ENCODE assay signal across 17 cellular contexts in the genomic region with DNA sequence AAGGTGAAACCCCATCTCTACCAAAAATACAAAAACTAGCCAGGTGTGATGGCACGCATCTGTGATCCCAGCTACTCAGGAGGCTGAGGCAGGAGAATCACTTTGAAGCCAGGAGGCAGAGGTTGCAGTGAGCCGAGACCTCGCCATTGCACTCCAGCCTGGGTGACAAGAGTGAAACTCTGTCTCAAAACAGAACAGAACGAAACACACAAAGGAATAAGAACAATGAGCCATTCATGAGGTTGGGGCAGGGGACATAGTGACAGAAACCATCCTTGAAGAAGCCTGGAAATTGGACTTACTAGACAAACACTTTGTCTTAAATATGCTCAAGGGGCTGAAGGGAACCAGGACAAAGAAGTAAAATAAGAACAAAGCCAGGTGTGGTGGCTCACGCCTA.
"Had no signal": no experiment of that assay in that cellular context is flagged by ENCODE, and none has a peak within 500 bp of the region (broad histone marks: within the 10 kb centered on the region; RNA-seq: fewer than 3 reads in every experiment).

No MANE protein-coding gene starts in this region.

- H3K4me3 Mint-ChIP-seq: activated CD8-positive, alpha-beta T cell treated with anti-CD3 and anti-CD28 coated beads for 36 hours; activated T-helper 1 cell treated with anti-CD3 and anti-CD28 coated beads, Interleukin-12 subunit alpha, Interleukin-12 subunit beta, Interleukin-2, Interleukin-4 antibody, amounts not matched to agents 30 ng/mL and 10 ng/mL and 1 ng/mL, durations not matched to agents 14 hours and 24 hours and 36 hours; immature natural killer cell; mesothelial cell of epicardium had no signal

- H3K27me3 ChIP-seq: sigmoid colon, SJSA1, spleen, stomach, thyroid gland had no signal

- ATAC-seq: activated CD8-positive, alpha-beta T cell treated with anti-CD3 and anti-CD28 coated beads for 36 hours; left cardiac atrium; lower lobe of right lung had no signal

- DNase-seq: activated CD8-positive, alpha-beta memory T cell treated with anti-CD3 and anti-CD28 coated beads, Interleukin-2, amount 50 U/mL, for 48 hours; activated CD8-positive, alpha-beta T cell treated with anti-CD3 and anti-CD28 coated beads for 36 hours; activated naive CD4-positive, alpha-beta T cell treated with Interleukin-2 at 50 U/mL for 16 hours; effector CD4-positive, alpha-beta T cell; foreskin fibroblast; immature natural killer cell; left cardiac atrium; lower lobe of right lung; sigmoid colon; spleen; stomach; T1000; thyroid gland had no signal

- H3K9me3 Mint-ChIP-seq: activated CD8-positive, alpha-beta T cell treated with anti-CD3 and anti-CD28 coated beads for 36 hours; activated T-helper 1 cell treated with anti-CD3 and anti-CD28 coated beads, Interleukin-12 subunit alpha, Interleukin-12 subunit beta, Interleukin-2, Interleukin-4 antibody, amounts not matched to agents 30 ng/mL and 10 ng/mL and 1 ng/mL, durations not matched to agents 14 hours and 24 hours and 36 hours; immature natural killer cell had no signal

- H3K27me3 Mint-ChIP-seq: activated CD8-positive, alpha-beta T cell treated with anti-CD3 and anti-CD28 coated beads for 36 hours had no signal

- H3K4me3 ChIP-seq: coronary artery, lower lobe of right lung, sigmoid colon, SJSA1, spleen, stomach, thyroid gland had no signal

- H3K27ac ChIP-seq: coronary artery, lower lobe of right lung, sigmoid colon, SJSA1, spleen, stomach, thyroid gland had no signal

- H3K9me3 ChIP-seq: lower lobe of right lung, sigmoid colon, SJSA1, spleen, stomach, thyroid gland had no signal

- H3K27ac Mint-ChIP-seq: activated CD8-positive, alpha-beta T cell treated with anti-CD3 and anti-CD28 coated beads for 36 hours; activated T-helper 1 cell treated with anti-CD3 and anti-CD28 coated beads, Interleukin-12 subunit alpha, Interleukin-12 subunit beta, Interleukin-2, Interleukin-4 antibody, amounts not matched to agents 30 ng/mL and 10 ng/mL and 1 ng/mL, durations not matched to agents 14 hours and 24 hours and 36 hours; mesothelial cell of epicardium had no signal

- H3K4me1 ChIP-seq: sigmoid colon, SJSA1 had no signal
